ENCODE assay signal across 9 cellular contexts in the genomic region with DNA sequence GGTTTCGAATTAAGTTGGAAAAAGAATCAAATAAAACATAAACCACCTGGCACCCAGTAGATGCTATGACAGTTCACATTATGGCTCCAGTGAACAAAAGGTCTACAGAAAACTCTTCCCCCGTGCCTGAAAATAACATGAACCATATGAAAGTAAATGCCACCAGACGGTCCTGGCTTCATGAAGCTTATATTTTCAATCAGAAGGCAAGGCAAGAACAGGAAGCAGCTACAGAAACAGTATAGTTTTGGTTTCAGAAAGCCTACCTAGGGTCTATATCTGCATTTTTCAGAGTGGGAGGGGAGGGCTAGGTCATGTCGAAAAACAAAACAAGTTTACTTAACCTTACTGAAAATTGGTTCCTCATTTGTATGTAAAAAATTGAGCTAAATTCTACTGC. TPM values are rescaled to one million over a fixed set of nuclear protein-coding genes. Genes with fewer than 3 reads are reported as not detected.
A peak's percentile ranks its signal among the peaks of the same experiment; 100 is the strongest.
DNase-seq lines count a peak whose midpoint lies in the region; ATAC-seq lines count a peak whose summit lies in the region.
"Had no signal": no experiment of that assay in that cellular context is flagged by ENCODE, and none has a peak within 500 bp of the region (broad histone marks: within the 10 kb centered on the region; RNA-seq: fewer than 3 reads in every experiment).

No MANE protein-coding gene starts in this region.

- DNase-seq in left colon: no peak
- no peak for DNase-seq in AG08396 (ENCODE audit: low spot score)
- DNase-seq in HPDE6-E6E7 (ENCODE audit: extremely low spot score): no peak
- DNase-seq in NCI-H526 treated with DMSO at 0.1 percent for 48 hours (lab: John Stamatoyannopoulos, UW): no peak
- no peak for DNase-seq in NCI-H2081 treated with DMSO at 0.1 percent for 48 hours (lab: John Stamatoyannopoulos, UW)
- DNase-seq: amniotic stem cell had no signal

- ATAC-seq in GM18868 (IDR thresholded peaks at IDR 0.05; ENCODE audit: unreplicated experiment): peak; percentile 65
- ATAC-seq in GM21576 (IDR thresholded peaks at IDR 0.05; ENCODE audit: unreplicated experiment): peak; percentile 81
- peak; percentile 69 for ATAC-seq in HG03520 (IDR thresholded peaks at IDR 0.05; ENCODE audit: unreplicated experiment)
- peak; percentile 18 for ATAC-seq in left colon

- intact Hi-C loops in left colon (cut with DNase I, micrococcal nuclease): no loop called here

RNA-seq across cellular contexts. Expression of a gene that starts 9.8 kb away (rescaled TPM):
- 10 to 100 TPM in 1 of 2 donors, 1 to 10 TPM in 1; 5.9 to 24.3 TPM for total RNA-seq in left colon

Comparison
In these comparisons a context has a peak if more than half of its experiments do, and no peak if none do; other contexts are left out.
1. ATAC-seq: peak in every context shown above with its lines; median percentile 81 in GM21576; 69 in HG03520; 65 in GM18868; 18 in left colon.